Comparison of ENCODE assay signal across 1 cellular context in genomic region chr2:182949052-182949451, GRCh38.
TF ChIP-seq lines count a peak whose summit lies in the region.

No MANE protein-coding gene starts in this region.

TF ChIP-seq in HepG2, 621 proteins besides CTCF, POLR2A, EP300 and RAD21 (continued from another document):
- TF ChIP-seq TRIM22 (IDR thresholded peaks at IDR 0.05), result no peak
- no peak for TF ChIP-seq SRF (IDR thresholded peaks at IDR 0.05; ENCODE audit: low read depth, low read length)
- TF ChIP-seq MTA1 (CRISPR knock-in tag; IDR thresholded peaks at IDR 0.05; ENCODE audit: borderline replicate concordance), result no peak
- no peak for TF ChIP-seq NR1H2 (CRISPR knock-in tag; IDR thresholded peaks at IDR 0.05; ENCODE audit: borderline replicate concordance, low read depth)
- no peak for TF ChIP-seq ZNF124 (CRISPR knock-in tag; IDR thresholded peaks at IDR 0.05)
- no peak for TF ChIP-seq ELF4 (CRISPR knock-in tag; IDR thresholded peaks at IDR 0.05; ENCODE audit: borderline replicate concordance)
- no peak for TF ChIP-seq TOE1 (CRISPR knock-in tag; IDR thresholded peaks at IDR 0.05)
- no peak for TF ChIP-seq TFAP4 (IDR thresholded peaks at IDR 0.05; ENCODE audit: borderline replicate concordance, low read depth)
- TF ChIP-seq ATF5 (CRISPR knock-in tag; IDR thresholded peaks at IDR 0.05; ENCODE audit: low read depth), result no peak
- TF ChIP-seq E2F2 (CRISPR knock-in tag; IDR thresholded peaks at IDR 0.05; ENCODE audit: borderline replicate concordance), result no peak
- no peak for TF ChIP-seq CREM (IDR thresholded peaks at IDR 0.05)
- TF ChIP-seq CREM (CRISPR knock-in tag; IDR thresholded peaks at IDR 0.05), result no peak
TF ChIP-seq in HepG2: peak in this region for 0.
